ENCODE assay signal across 12 cellular contexts in the genomic region with DNA sequence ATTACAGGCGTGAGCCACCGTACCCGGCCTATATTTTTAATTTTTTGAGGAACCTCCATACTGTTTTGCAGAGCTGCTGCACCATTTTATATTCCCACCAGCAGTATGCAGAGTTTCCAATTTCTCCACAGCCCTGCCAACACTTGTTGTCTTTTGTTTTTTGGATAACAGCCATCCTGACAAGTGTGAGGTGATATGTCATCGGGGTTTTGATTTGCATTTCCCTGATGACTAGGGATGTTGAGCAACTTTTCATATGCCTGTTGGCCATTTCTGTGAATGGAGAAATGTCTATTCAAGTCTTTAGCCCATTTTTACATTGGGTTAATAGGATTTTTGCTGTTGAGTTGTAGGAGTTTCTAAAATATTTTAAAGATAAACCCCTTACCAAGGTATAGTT. TPM values are rescaled to one million over a fixed set of nuclear protein-coding genes. Genes with fewer than 3 reads are reported as not detected.
DNase-seq lines count a peak whose midpoint lies in the region; ATAC-seq and TF ChIP-seq lines count a peak whose summit lies in the region.
"Had no signal": no experiment of that assay in that cellular context is flagged by ENCODE, and none has a peak within 500 bp of the region (broad histone marks: within the 10 kb centered on the region; RNA-seq: fewer than 3 reads in every experiment).

No MANE protein-coding gene starts in this region.

- CTCF ChIA-PET in PC-3 (lab: Charles Lee): interaction anchor here (0.6 kb wide), 2 partner anchors 50 to 79 kb away, joined by 3 read pairs; no protein-coding TSS in a partner anchor

- BruUV-seq in PC-3 (replicated peaks; lab: Mats Ljungman, UMichigan): no TSS peak

- TF ChIP-seq CTCF in PC-3 (conservative IDR thresholded peaks at IDR 0.05; ENCODE audit: low read depth, low read length) (no peak), omental fat pad (IDR thresholded peaks at IDR 0.05) (no peak), gastroesophageal sphincter (IDR thresholded peaks at IDR 0.05) (no peak)

- TF ChIP-seq EP300 in gastroesophageal sphincter (IDR thresholded peaks at IDR 0.05): no peak

- H3K9me2 ChIP-seq in PC-3 (replicated peaks; ENCODE audit: low read length): no peaks in the 10 kb centered on the region

- POLR2A ChIA-PET in PC-3 (lab: Charles Lee; ENCODE audit: unreplicated experiment): no interaction called here

- H3K9ac ChIP-seq in PC-3 (ENCODE audit: low read length): no peak overlapping the region

- no peaks in the 10 kb centered on the region for H3K79me2 ChIP-seq in PC-3 (ENCODE audit: low read length)

- H2AFZ ChIP-seq in PC-3 (ENCODE audit: low read length): no peak overlapping the region

- H3K27ac ChIP-seq in PC-3 (ENCODE audit: low read length) (peak overlapping the region; percentile 10; the same call in 1 of the 2 replicates), epithelial cell of prostate (peak overlapping the region; percentile 55), gastroesophageal sphincter (no peak overlapping the region)
- H3K27ac ChIP-seq: vagina had no signal

- ATAC-seq in PC-3 (peak; percentile 37), omental fat pad (ENCODE audit: low FRiP score) (peak; percentile 59), gastroesophageal sphincter (no peak)
- ATAC-seq: Panc1 had no signal

- H3K36me3 ChIP-seq in PC-3 (ENCODE audit: low read depth, low read length) (peaks cover 10% of the 10 kb centered on the region; the same call in 1 of the 2 replicates), gastroesophageal sphincter (peaks cover 0 to 39% of the 10 kb centered on the region in 2 donors)

- H3K4me3 ChIP-seq in PC-3 (ENCODE audit: low read length) (no peak overlapping the region), gastroesophageal sphincter (no peak overlapping the region)
- H3K4me3 ChIP-seq: vagina had no signal

- H4K20me1 ChIP-seq in PC-3 (ENCODE audit: low read length): no peaks in the 10 kb centered on the region

- no peak overlapping the region for H3K4me2 ChIP-seq in PC-3 (ENCODE audit: low read length)

- H3K9me3 ChIP-seq in PC-3 (ENCODE audit: low read length): no peaks in the 10 kb centered on the region
- H3K9me3 ChIP-seq in gastroesophageal sphincter: no peaks in the 10 kb centered on the region
- H3K9me3 ChIP-seq: vagina had no signal

- TF ChIP-seq POLR2A in gastroesophageal sphincter (IDR thresholded peaks at IDR 0.05): no peak

- H3K4me1 ChIP-seq in PC-3 (ENCODE audit: insufficient read depth, low read length) (peaks cover 17% of the 10 kb centered on the region), gastroesophageal sphincter (no peaks in the 10 kb centered on the region)
- H3K4me1 ChIP-seq: vagina had no signal

- H3F3A ChIP-seq in PC-3 (ENCODE audit: low read length, unreplicated experiment): no peaks in the 10 kb centered on the region

- intact Hi-C loops in PC-3 (cut with micrococcal nuclease): loop anchor here (10.0 kb wide), 1 partner anchor 247 kb away; a partner anchor contains a TSS

- H3K27me3 ChIP-seq in PC-3 (ENCODE audit: low read length): no peaks in the 10 kb centered on the region
- H3K27me3 ChIP-seq in gastroesophageal sphincter: no peaks in the 10 kb centered on the region
- H3K27me3 ChIP-seq: vagina had no signal

- peak; percentile 15 for DNase-seq in GM03348 (ENCODE audit: low spot score)
- DNase-seq in PC-3: peak; percentile 39
- peak; percentile 69 for DNase-seq in epithelial cell of prostate (ENCODE audit: low read depth, low spot score)
- DNase-seq in omental fat pad (ENCODE audit: low spot score): no peak
- no peak for DNase-seq in middle frontal gyrus (ENCODE audit: extremely low spot score, low spot score)
- DNase-seq in NCI-H1092 treated with DMSO at 0.1 percent for 48 hours (lab: John Stamatoyannopoulos, UW): no peak
- DNase-seq: cerebellar nuclear complex, DMS153, NCI-H187 had no signal

- WGBS in gastroesophageal sphincter (ENCODE audit: low coverage in 1 of 2), 2 donors: 77 to 80% methylated on average over 4 of the region's 4 CpGs

RNA-seq across cellular contexts. Expression of a gene that starts 22.2 kb away (rescaled TPM):
- total RNA-seq in PC-3 (2014; rRNA removed) (6.8 and 7.8 TPM in 2 replicates), omental fat pad (10 to 100 TPM in 2 of 4 donors, 1 to 10 TPM in 2; 5.2 to 18.6 (median 9.2) TPM), gastroesophageal sphincter (1 to 10 TPM; 4.5 to 9.1 (median 5.6) TPM)

RNA-seq across cellular contexts. Expression of a gene that starts 50.4 kb away (rescaled TPM):
- total RNA-seq in PC-3 (2014; rRNA removed) (16.6 and 24.6 TPM in 2 replicates), omental fat pad (10 to 100 TPM; 16.8 to 37.7 (median 32.8) TPM), gastroesophageal sphincter (10 to 100 TPM; 25.6 to 32.6 (median 29.3) TPM)

RNA-seq across cellular contexts. Expression of a gene that starts 50.5 kb away (rescaled TPM):
- total RNA-seq in PC-3 (2014; rRNA removed) (10.2 and 14.5 TPM in 2 replicates), omental fat pad (10 to 100 TPM; 29.7 to 57.5 (median 42.0) TPM), gastroesophageal sphincter (10 to 100 TPM; 24.5 to 35.1 (median 27.7) TPM)

Comparison
In these comparisons a context has a peak if more than half of its experiments do, and no peak if none do; other contexts are left out.
1. DNase-seq: peak in GM03348 (single experiment), PC-3 (single experiment) and epithelial cell of prostate (single experiment); none in omental fat pad (single experiment), middle frontal gyrus (single experiment) and NCI-H1092 treated with DMSO at 0.1 percent for 48 hours (single experiment).
2. H3K27ac ChIP-seq: peak in PC-3 (single experiment) and epithelial cell of prostate (single experiment); none in gastroesophageal sphincter (0 of 4).